ENCODE assay signal across 22 cellular contexts in genomic region chr10:127452568-127452967, GRCh38.
DNase-seq lines count a peak whose midpoint lies in the region; ATAC-seq and TF ChIP-seq lines count a peak whose summit lies in the region.
"Had no signal": no experiment of that assay in that cellular context is flagged by ENCODE, and none has a peak within 500 bp of the region (broad histone marks: within the 10 kb centered on the region; RNA-seq: fewer than 3 reads in every experiment).

No MANE protein-coding gene starts in this region.

- H3K23me2 ChIP-seq in H9 (ENCODE audit: insufficient read length, low read depth, low read length, poor library complexity, severe bottlenecking): no peaks in the 10 kb centered on the region

- H3K9me3 Mint-ChIP-seq in H9: peaks cover 0 to 2% of the 10 kb centered on the region in 2 experiments; a peak in 2 of 5 replicates
- H3K9me3 Mint-ChIP-seq in WTC11: peaks cover 11% of the 10 kb centered on the region
- H3K9me3 Mint-ChIP-seq: HFFc6 had no signal

- H3K36me3 Mint-ChIP-seq in H9 (ENCODE audit: insufficient read depth in 1 of 3, low read depth in 3 of 3) (peaks cover 3 to 11% (median 10%) of the 10 kb centered on the region in 3 experiments; a peak in 6 of 7 replicates), WTC11 (peaks cover 15% of the 10 kb centered on the region; the same call in 1 of the 2 replicates)

- H4K20me1 ChIP-seq in H9 (ENCODE audit: control insufficient read depth, insufficient read depth, insufficient read length): no peaks in the 10 kb centered on the region

- H3K36me3 ChIP-seq in neuronal stem cell (replicated peaks in 1 of 2; ENCODE audit: control insufficient read depth in 2 of 2, insufficient read depth in 2 of 2, low read length in 2 of 2): peaks cover 2 to 37% of the 10 kb centered on the region in 2 donors
- H3K36me3 ChIP-seq: MG63 had no signal

- no peak overlapping the region for H3K4me3 Mint-ChIP-seq in H9
- H3K4me3 Mint-ChIP-seq in WTC11: no peak overlapping the region
- H3K4me3 Mint-ChIP-seq: HFFc6 had no signal

- H2AFZ ChIP-seq in H9 (ENCODE audit: low read length): no peak overlapping the region
- H2AFZ ChIP-seq in neuronal stem cell (ENCODE audit: low read length): no peak overlapping the region

- H3K27me3 ChIP-seq in H9 (ENCODE audit: insufficient read depth, low read length) (no peaks in the 10 kb centered on the region), neuronal stem cell (ENCODE audit: control insufficient read depth in 3 of 3, insufficient read depth in 3 of 3, low read depth in 1 of 3, low read length in 3 of 3) (no peaks in the 10 kb centered on the region)
- H3K27me3 ChIP-seq: MG63, SJSA1 had no signal

- H4K8ac ChIP-seq in H9 (replicated peaks; ENCODE audit: insufficient read length, low read depth, low read length): no peak overlapping the region
- H4K8ac ChIP-seq in neuronal stem cell (ENCODE audit: low read depth, low read length): no peak overlapping the region

- H3K56ac ChIP-seq in H9 (ENCODE audit: insufficient read length, low read depth, low read length): no peak overlapping the region

- H4K91ac ChIP-seq in H9 (ENCODE audit: insufficient read length, low read depth, low read length): no peak overlapping the region
- H4K91ac ChIP-seq in neuronal stem cell (ENCODE audit: low read depth, low read length, poor library complexity): no peak overlapping the region

- H2BK15ac ChIP-seq in H9 (ENCODE audit: low read depth, low read length): no peak overlapping the region
- H2BK15ac ChIP-seq in neuronal stem cell (ENCODE audit: low read length): no peak overlapping the region

- H3K14ac ChIP-seq in H9 (ENCODE audit: insufficient read depth, low read length) (no peak overlapping the region), neuronal stem cell (ENCODE audit: low read length) (peak overlapping the region; percentile 6)

- H3K4ac ChIP-seq in H9 (ENCODE audit: low read depth, low read length) (no peak overlapping the region), neuronal stem cell (ENCODE audit: low read length) (no peak overlapping the region)

- H3K4me2 ChIP-seq in H9 (ENCODE audit: insufficient read depth, insufficient read length, low read length) (no peak overlapping the region), neuronal stem cell (ENCODE audit: insufficient read depth, low read length, poor library complexity, severe bottlenecking) (no peak overlapping the region)

- H3K9me3 ChIP-seq in H9 (ENCODE audit: control insufficient read depth, low read depth, low read length): no peaks in the 10 kb centered on the region
- peaks cover 0 to 5% of the 10 kb centered on the region in 2 donors for H3K9me3 ChIP-seq in neuronal stem cell (replicated peaks in 1 of 2; ENCODE audit: control insufficient read depth in 2 of 2, insufficient read depth in 1 of 2, low read depth in 1 of 2, low read length in 2 of 2)
- H3K9me3 ChIP-seq: MG63, SJSA1 had no signal

- H3K18ac ChIP-seq in H9 (ENCODE audit: insufficient read length, low read depth, low read length) (no peak overlapping the region), neuronal stem cell (ENCODE audit: low read length) (no peak overlapping the region)

- H2BK5ac ChIP-seq in H9 (ENCODE audit: insufficient read length, low read length) (no peak overlapping the region), neuronal stem cell (ENCODE audit: low read length) (no peak overlapping the region)

- CTCF ChIA-PET in WTC11 (lab: Charles Lee): interaction anchor here (0.8 to 1.5 kb wide), 2 partner anchors 11 to 209 kb away, joined by 3 read pairs; no protein-coding TSS in a partner anchor

- WGBS in H9 (ENCODE audit: extremely low coverage, insufficient read length, low lambda C conversion rate): no CpG with 5 or more reads among the region's 3 CpGs
- no CpG with 5 or more reads among the region's 3 CpGs for WGBS in neuronal stem cell (ENCODE audit: extremely low coverage in 2 of 2, insufficient read length in 2 of 2, insufficient replicate concordance in 1 of 2), 2 donors

- H4K5ac ChIP-seq in H9 (ENCODE audit: insufficient read length, low read depth, low read length): no peak overlapping the region

- H3K4me1 ChIP-seq in H9 (ENCODE audit: insufficient read depth, low read length) (no peaks in the 10 kb centered on the region), neuronal stem cell (ENCODE audit: control insufficient read depth in 2 of 2, insufficient read depth in 1 of 2, low read depth in 1 of 2, low read length in 2 of 2) (peaks cover 0 to 1% of the 10 kb centered on the region in 2 donors)
- H3K4me1 ChIP-seq: SJSA1 had no signal

- H2BK20ac ChIP-seq in H9 (ENCODE audit: low read depth, low read length, poor library complexity, severe bottlenecking): no peak overlapping the region

- no peak overlapping the region for H3T11ph ChIP-seq in H9 (ENCODE audit: low read length)

- ATAC-seq in WTC11: peak; percentile 60; the same call in 1 of the 2 replicates

- no peak overlapping the region for H2BK12ac ChIP-seq in H9 (ENCODE audit: insufficient read length, low read depth, low read length)
- no peak overlapping the region for H2BK12ac ChIP-seq in neuronal stem cell (ENCODE audit: low read length)

- no peak for TF ChIP-seq CTCF in H9 (conservative IDR thresholded peaks at IDR 0.05)
- no peak for TF ChIP-seq CTCF in WTC11 (IDR thresholded peaks at IDR 0.05)

- H3K9ac ChIP-seq in H9 (ENCODE audit: extremely low read depth, insufficient read length, low read length) (no peak overlapping the region), neuronal stem cell (ENCODE audit: low read depth, low read length, poor library complexity) (no peak overlapping the region)

- H3K27ac Mint-ChIP-seq in H9: peak overlapping the region; percentile 3 to 54 (median 38); a peak in 2 of 7 replicates
- peak overlapping the region; percentile 7; the same call in 1 of the 2 replicates for H3K27ac Mint-ChIP-seq in WTC11
- H3K27ac Mint-ChIP-seq: HFFc6 had no signal

- no peak overlapping the region for H2AK5ac ChIP-seq in H9 (ENCODE audit: insufficient read length, low read length)
- no peak overlapping the region for H2AK5ac ChIP-seq in neuronal stem cell (ENCODE audit: low read depth, low read length)

- DNase-seq in NCI-H2171 treated with DMSO at 0.1 percent for 48 hours (lab: John Stamatoyannopoulos, UW): peak; percentile 13
- DNase-seq in NCI-H2171 (lab: John Stamatoyannopoulos, UW): no peak
- no peak for DNase-seq in H9
- no peak for DNase-seq in WTC11 (ENCODE audit: low spot score)
- DNase-seq in neuronal stem cell (ENCODE audit: low spot score): no peak
- no peak for DNase-seq in EL
- DNase-seq in SW480 (ENCODE audit: low spot score): no peak
- DNase-seq: Calu3, DMS153, H7, HFFc6, KG1, MG63, NCI-H1417, NCI-H1694 treated with DMSO at 0.1 percent for 48 hours, NCI-H2081, NCI-H345, NCI-H510A treated with DMSO at 0.1 percent for 48 hours, NCI-H748 treated with DMSO at 0.1 percent for 48 hours, Right ventricle myocardium superior, RPMI8226 had no signal

- no peaks in the 10 kb centered on the region for H3K79me2 ChIP-seq in H9 (ENCODE audit: insufficient read depth, low read length)

- H3K27ac ChIP-seq in H9 (ENCODE audit: insufficient read length, low read depth, low read length): no peak overlapping the region
- no peak overlapping the region for H3K27ac ChIP-seq in neuronal stem cell (replicated peaks; ENCODE audit: low read length)
- H3K27ac ChIP-seq: SJSA1 had no signal

- H3K79me1 ChIP-seq in H9 (ENCODE audit: insufficient read depth, low read depth, low read length, poor library complexity, severe bottlenecking) (no peaks in the 10 kb centered on the region), neuronal stem cell (ENCODE audit: low read depth, low read length) (no peaks in the 10 kb centered on the region)

- no peak overlapping the region for H3K23ac ChIP-seq in H9 (ENCODE audit: insufficient read length, low read depth, low read length)
- no peak overlapping the region for H3K23ac ChIP-seq in neuronal stem cell (ENCODE audit: low read depth, low read length, poor library complexity)

- H3K4me3 ChIP-seq in neuronal stem cell (ENCODE audit: low read length in 2 of 2): no peak overlapping the region
- H3K4me3 ChIP-seq: MG63, SJSA1 had no signal

- H2BK120ac ChIP-seq in H9 (ENCODE audit: low read depth, low read length, poor library complexity, severe bottlenecking) (no peak overlapping the region), neuronal stem cell (ENCODE audit: low read depth, low read length) (no peak overlapping the region)

- H3K4me1 Mint-ChIP-seq in H9 (peaks cover 8% of the 10 kb centered on the region in 2 experiments), WTC11 (peaks cover 8% of the 10 kb centered on the region)

- H3K27me3 Mint-ChIP-seq in H9 (ENCODE audit: low read depth): no peaks in the 10 kb centered on the region
- H3K27me3 Mint-ChIP-seq in WTC11 (ENCODE audit: low read depth): no peaks in the 10 kb centered on the region

- POLR2A ChIA-PET in WTC11 (lab: Charles Lee): no interaction called here

TF ChIP-seq in WTC11, 78 proteins besides CTCF, POLR2A, EP300 and RAD21 (continues in another document):
- TF ChIP-seq KAT7 (CRISPR knock-in tag; IDR thresholded peaks at IDR 0.05; ENCODE audit: borderline replicate concordance) (no peak), CREM (CRISPR knock-in tag; IDR thresholded peaks at IDR 0.05) (no peak), ZMAT4 (CRISPR knock-in tag; IDR thresholded peaks at IDR 0.05) (no peak), MYBL2 (CRISPR knock-in tag; IDR thresholded peaks at IDR 0.05) (no peak), PRRX2 (CRISPR knock-in tag; IDR thresholded peaks at IDR 0.05) (no peak), STAT6 (CRISPR knock-in tag; conservative IDR thresholded peaks at IDR 0.05; ENCODE audit: low read depth) (no peak)
